ENCODE assay signal across 18 cellular contexts in genomic region chr3:44125241-44125640, GRCh38.
"Had no signal": no experiment of that assay in that cellular context is flagged by ENCODE, and none has a peak within 500 bp of the region (broad histone marks: within the 10 kb centered on the region; RNA-seq: fewer than 3 reads in every experiment).

No MANE protein-coding gene starts in this region.

- H3K27me3 ChIP-seq: breast epithelium, suprapubic skin had no signal

- H3K27ac ChIP-seq: breast epithelium, lower lobe of right lung, skin epidermis, suprapubic skin had no signal

- H3K4me3 ChIP-seq: breast epithelium, dorsolateral prefrontal cortex, lower lobe of right lung, skin epidermis, suprapubic skin had no signal

- ATAC-seq: left colon had no signal

- H3K4me1 ChIP-seq: breast epithelium, lower lobe of right lung, suprapubic skin had no signal

- H3K9me3 ChIP-seq: breast epithelium, lower lobe of right lung, suprapubic skin had no signal

- H3K36me3 ChIP-seq: breast epithelium, lower lobe of right lung, suprapubic skin had no signal

- DNase-seq: activated CD4-positive, alpha-beta T cell treated with anti-CD3 and anti-CD28 coated beads, Interleukin-2, amount 50 U/mL, for 1 hour; activated CD4-positive, CD25-positive, alpha-beta regulatory T cell; activated CD8-positive, alpha-beta memory T cell treated with anti-CD3 and anti-CD28 coated beads for 24 hours; activated naive CD8-positive, alpha-beta T cell treated with anti-CD3 and anti-CD28 coated beads for 36 hours; aorta; foreskin melanocyte; head of caudate nucleus; immature natural killer cell; left colon; lower lobe of right lung; nucleus accumbens; stimulated activated CD4-positive, alpha-beta T cell treated with anti-CD3 and anti-CD28 coated beads, Interleukin-4, amount 100 ng/mL, for 4 hours; stimulated activated CD8-positive, alpha-beta memory T cell treated with anti-CD3 and anti-CD28 coated beads, Interleukin-4, amount 100 ng/mL, for 48 hours; stimulated activated naive CD4-positive, alpha-beta T cell treated with Interleukin-2 at 50 U/mL for 16 hours had no signal
